In the genomic region with DNA sequence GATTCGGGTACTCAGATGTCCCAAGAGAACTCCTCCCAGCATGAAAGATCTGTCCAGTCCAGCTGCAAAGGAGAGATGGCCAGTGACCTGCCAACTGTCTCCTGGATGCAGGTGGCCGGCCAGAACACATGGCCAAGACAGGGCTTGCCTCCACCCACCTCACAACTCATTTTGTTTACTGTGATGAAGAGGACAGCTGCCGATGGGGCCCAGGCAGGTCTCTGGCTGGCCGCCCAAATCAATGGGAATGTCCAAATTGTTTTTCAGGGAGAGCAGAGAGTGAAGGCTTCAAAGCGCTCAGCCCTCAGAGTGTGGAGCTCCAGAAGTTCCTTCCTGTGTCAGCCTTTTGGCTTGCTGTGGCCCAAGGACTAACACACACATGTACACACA, we compare ENCODE assay signal across 31 cellular contexts. TPM values are rescaled to one million over a fixed set of nuclear protein-coding genes. Genes with fewer than 3 reads are reported as not detected.
DNase-seq lines count a peak whose midpoint lies in the region; TF ChIP-seq lines count a peak whose summit lies in the region.
"Had no signal": no experiment of that assay in that cellular context is flagged by ENCODE, and none has a peak within 500 bp of the region (broad histone marks: within the 10 kb centered on the region; RNA-seq: fewer than 3 reads in every experiment).

No MANE protein-coding gene starts in this region.

- no peak overlapping the region for H3K27ac ChIP-seq in liver (ENCODE audit: low read depth in 1 of 2, low read length in 2 of 2)
- H3K27ac ChIP-seq: BLaER1, cardiac muscle cell, coronary artery, suprapubic skin, upper lobe of left lung had no signal

- intact Hi-C loops in CD14-positive monocyte (cut with micrococcal nuclease): no loop called here
- intact Hi-C loops in Calu3 (cut with micrococcal nuclease; ENCODE audit: unreplicated experiment): no loop called here

- H3K4me1 ChIP-seq in liver (ENCODE audit: control insufficient read depth in 4 of 4, insufficient read depth in 4 of 4, low read length in 3 of 4): peaks cover 0 to 5% (median 0%) of the 10 kb centered on the region in 4 donors
- H3K4me1 ChIP-seq: BLaER1, upper lobe of left lung had no signal

- H3K36me3 Mint-ChIP-seq in CD14-positive monocyte: no peaks in the 10 kb centered on the region
- H3K36me3 Mint-ChIP-seq in Calu3 (ENCODE audit: insufficient read depth, unreplicated experiment): peaks cover 15% of the 10 kb centered on the region
- peaks cover 5% of the 10 kb centered on the region for H3K36me3 Mint-ChIP-seq in chondrocyte (ENCODE audit: low read depth)
- H3K36me3 Mint-ChIP-seq: activated naive CD8-positive, alpha-beta T cell; mesothelial cell of epicardium; naive B cell; stimulated activated naive B cell treated with anti-CD40 and anti-IgM and Interleukin-4, amounts not matched to agents 10 μg/mL and 1 μg/mL and 100 μg/mL, for 72 hours had no signal

- BruUV-seq in Calu3 (replicated peaks; lab: Mats Ljungman, UMichigan): no TSS peak

- peaks cover 0 to 4% (median 0%) of the 10 kb centered on the region in 7 donors for H3K9me3 Mint-ChIP-seq in CD14-positive monocyte
- H3K9me3 Mint-ChIP-seq in Calu3 (ENCODE audit: low read depth, unreplicated experiment): peaks cover 10% of the 10 kb centered on the region
- peaks cover 14% of the 10 kb centered on the region for H3K9me3 Mint-ChIP-seq in chondrocyte (ENCODE audit: low read depth)

- H3K9ac ChIP-seq in liver (ENCODE audit: low read depth in 1 of 2, low read length in 2 of 2): no peak overlapping the region
- H3K9ac ChIP-seq: BLaER1 had no signal

- H3K27ac Mint-ChIP-seq in CD14-positive monocyte (peak overlapping the region in 2 of 7 donors; percentile 30 to 80), Calu3 (ENCODE audit: unreplicated experiment) (no peak overlapping the region), chondrocyte (ENCODE audit: unreplicated experiment) (no peak overlapping the region)
- H3K27ac Mint-ChIP-seq: activated naive CD8-positive, alpha-beta T cell; mesothelial cell of epicardium; stimulated activated naive B cell treated with anti-CD40 and anti-IgM and Interleukin-4, amounts not matched to agents 10 μg/mL and 1 μg/mL and 100 μg/mL, for 72 hours; T-helper 2 cell treated with Interferon-gamma antibody and Interleukin-4, amounts not matched to agents 5 μg/mL and 100 μg/mL, for 36 hours had no signal

- no peaks in the 10 kb centered on the region for H3K27me3 ChIP-seq in liver (ENCODE audit: control insufficient read depth in 4 of 4, insufficient read depth in 4 of 4, low read length in 3 of 4)
- H3K27me3 ChIP-seq: BLaER1, cardiac muscle cell, suprapubic skin, upper lobe of left lung had no signal

- 31% methylated on average over 5 of the region's 5 CpGs for WGBS in liver

- no peak for TF ChIP-seq CTCF in CD14-positive monocyte (IDR thresholded peaks at IDR 0.05)
- no peak for TF ChIP-seq CTCF in Calu3 (IDR thresholded peaks at IDR 0.05; ENCODE audit: unreplicated experiment)
- TF ChIP-seq CTCF in liver (IDR thresholded peaks at IDR 0.05; ENCODE audit: low read depth, low read length, missing input control): no peak
- TF ChIP-seq CTCF in chondrocyte (IDR thresholded peaks at IDR 0.05): no peak

- H3K4me1 Mint-ChIP-seq in CD14-positive monocyte (peaks cover 47% of the 10 kb centered on the region), Calu3 (ENCODE audit: low read depth, unreplicated experiment) (peaks cover 37% of the 10 kb centered on the region), chondrocyte (ENCODE audit: low read depth) (peaks cover 8% of the 10 kb centered on the region)
- H3K4me1 Mint-ChIP-seq: naive B cell had no signal

- no peaks in the 10 kb centered on the region for H3K9me3 ChIP-seq in liver (ENCODE audit: control insufficient read depth in 4 of 4, low read length in 3 of 4)
- H3K9me3 ChIP-seq: suprapubic skin had no signal

- H3K36me3 ChIP-seq in liver (ENCODE audit: control insufficient read depth in 4 of 4, insufficient read depth in 3 of 4, low read depth in 1 of 4, low read length in 3 of 4): no peaks in the 10 kb centered on the region
- H3K36me3 ChIP-seq: BLaER1, cardiac muscle cell, suprapubic skin, upper lobe of left lung had no signal

- peak; percentile 25 to 28 for TF ChIP-seq RAD21 in liver (IDR thresholded peaks at IDR 0.05)

- no peak overlapping the region for H3K4me3 Mint-ChIP-seq in CD14-positive monocyte
- no peak overlapping the region for H3K4me3 Mint-ChIP-seq in Calu3 (ENCODE audit: low read depth, unreplicated experiment)
- H3K4me3 Mint-ChIP-seq in chondrocyte (ENCODE audit: unreplicated experiment): no peak overlapping the region
- H3K4me3 Mint-ChIP-seq: activated naive CD8-positive, alpha-beta T cell; mesothelial cell of epicardium; naive B cell; stimulated activated naive B cell treated with anti-CD40 and anti-IgM and Interleukin-4, amounts not matched to agents 10 μg/mL and 1 μg/mL and 100 μg/mL, for 72 hours; T-helper 2 cell treated with Interferon-gamma antibody and Interleukin-4, amounts not matched to agents 5 μg/mL and 100 μg/mL, for 36 hours had no signal

- no peak overlapping the region for H3K4me3 ChIP-seq in liver (ENCODE audit: low read depth in 1 of 3, low read length in 3 of 3)
- H3K4me3 ChIP-seq: BLaER1, cardiac muscle cell, coronary artery, PC-9, suprapubic skin, upper lobe of left lung had no signal

- peak; percentile 10 for DNase-seq in CD14-positive monocyte (ENCODE audit: low spot score)
- DNase-seq in Calu3: peak; percentile 20
- DNase-seq in SHP77 (lab: John Stamatoyannopoulos, UW): peak; percentile 89 to 91
- DNase-seq in stimulated activated CD4-positive, alpha-beta T cell treated with anti-CD3 and anti-CD28 coated beads, Interleukin-2, amount 100 ng/mL, for 24 hours: no peak
- no peak for DNase-seq in activated CD4-positive, alpha-beta T cell treated with anti-CD3 and anti-CD28 coated beads, Interleukin-2, amount 50 U/mL, for 1 hour
- DNase-seq in islet precursor cell: no peak
- no peak for DNase-seq in chondrocyte (ENCODE audit: low spot score)
- DNase-seq: activated effector memory CD4-positive, alpha-beta T cell treated with anti-CD3 and anti-CD28 coated beads, Interleukin-2, amount 50 U/mL, for 16 hours; aorta; effector memory CD4-positive, alpha-beta T cell; glutamatergic neuron; HCEC 1CT; left ventricle myocardium superior; naive B cell; NCI-H2081; NCI-H226; NCI-H526 treated with DMSO at 0.1 percent for 48 hours; occipital lobe; PC-9; SIG-M5; stimulated activated CD4-positive, alpha-beta T cell treated with anti-CD3 and anti-CD28 coated beads, Interleukin-15, amount 100 ng/mL, for 24 hours; stimulated activated naive B cell treated with anti-CD40 and anti-IgM and Interleukin-4, amounts not matched to agents 10 μg/mL and 1 μg/mL and 100 μg/mL, for 72 hours; upper lobe of left lung had no signal

- CTCF ChIA-PET in Calu3 (lab: Charles Lee): interaction anchor here (0.6 kb wide), 1 partner anchor 731 kb away, joined by 3 read pairs; no protein-coding TSS in a partner anchor

- H3K27me3 Mint-ChIP-seq in CD14-positive monocyte (ENCODE audit: low read depth in 3 of 3): peaks cover 0 to 7% (median 3%) of the 10 kb centered on the region in 3 donors
- H3K27me3 Mint-ChIP-seq in Calu3 (ENCODE audit: unreplicated experiment): no peaks in the 10 kb centered on the region
- H3K27me3 Mint-ChIP-seq in chondrocyte (ENCODE audit: low read depth): no peaks in the 10 kb centered on the region
- H3K27me3 Mint-ChIP-seq: activated naive CD8-positive, alpha-beta T cell had no signal

TF ChIP-seq in liver, 16 proteins besides CTCF, POLR2A, EP300 and RAD21:
- TF ChIP-seq GABPA (IDR thresholded peaks at IDR 0.05 in 1 of 2, conservative IDR thresholded peaks at IDR 0.05 in 1 of 2) (no peak), RXRA (IDR thresholded peaks at IDR 0.05) (peak; percentile 13 to 44), FOXA1 (IDR thresholded peaks at IDR 0.05) (no peak), MAX (IDR thresholded peaks at IDR 0.05) (peak; percentile 58), YY1 (IDR thresholded peaks at IDR 0.05) (peak; percentile 22), HNF4A (conservative IDR thresholded peaks at IDR 0.05) (peak; percentile 15 to 33)
TF ChIP-seq in liver: peak in this region for 4.

RNA-seq across cellular contexts. Expression of gene FOSL2, which starts 41.9 kb away (rescaled TPM):
- polyA plus RNA-seq in CD14-positive monocyte (10 to 100 TPM; 24.8 to 28.6 TPM), liver (1 to 10 TPM; 1.9 to 3.1 TPM)
- total RNA-seq in Calu3 (2022) (53.7 and 57.3 TPM in 2 replicates), liver (10 to 100 TPM in 1 of 2 donors, 1 to 10 TPM in 1; 2.0 to 10.7 TPM), chondrocyte (93.0 to 163 TPM (median 156 TPM) in 3 replicates)

Comparison
In these comparisons a context has a peak if more than half of its experiments do, and no peak if none do; other contexts are left out.
1. DNase-seq: peak in CD14-positive monocyte (single experiment), Calu3 (single experiment) and SHP77 (2 of 2); none in stimulated activated CD4-positive, alpha-beta T cell treated with anti-CD3 and anti-CD28 coated beads, Interleukin-2, amount 100 ng/mL, for 24 hours (0 of 2), activated CD4-positive, alpha-beta T cell treated with anti-CD3 and anti-CD28 coated beads, Interleukin-2, amount 50 U/mL, for 1 hour (single experiment), islet precursor cell (single experiment) and chondrocyte (single experiment).